15 cellular contexts compared by ENCODE assay signal in the genomic region with DNA sequence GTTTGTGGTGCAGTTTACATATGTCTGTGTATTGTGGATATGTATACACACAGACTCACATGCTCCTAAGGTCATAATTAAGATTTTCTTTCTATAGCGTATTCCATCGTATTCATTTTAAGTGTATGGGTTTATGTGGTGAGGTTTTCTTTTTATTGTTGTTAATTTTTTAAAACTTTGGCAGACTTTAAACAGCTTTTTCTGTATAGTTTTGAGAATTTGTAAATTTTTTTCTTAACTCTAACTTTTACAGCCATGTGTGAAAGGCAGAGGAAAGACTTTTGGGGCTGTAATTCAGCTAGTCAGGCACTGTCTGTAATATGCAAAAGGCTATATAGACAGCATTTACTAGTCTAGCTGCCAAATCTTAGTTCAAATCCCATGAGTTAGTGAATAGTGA. TPM values are rescaled to one million over a fixed set of nuclear protein-coding genes. Genes with fewer than 3 reads are reported as not detected.
DNase-seq lines count a peak whose midpoint lies in the region; ATAC-seq, FAIRE-seq and TF ChIP-seq lines count a peak whose summit lies in the region.
"Had no signal": no experiment of that assay in that cellular context is flagged by ENCODE, and none has a peak within 500 bp of the region (broad histone marks: within the 10 kb centered on the region; RNA-seq: fewer than 3 reads in every experiment).

No MANE protein-coding gene starts in this region.

- DNase-seq in astrocyte (ENCODE audit: low read depth) (no peak), suprapubic skin (ENCODE audit: low spot score in 2 of 2) (no peak), NCI-H2107 treated with DMSO at 0.1 percent for 48 hours (lab: John Stamatoyannopoulos, UW; ENCODE audit: unreplicated experiment) (no peak)
- DNase-seq: activated naive CD8-positive, alpha-beta T cell treated with anti-CD3 and anti-CD28 coated beads, Interleukin-2, amount 10 ng/mL, durations not matched to agents 7 days and 5 days; GDM1; left ventricle myocardium superior; NCI-H1436 treated with DMSO at 0.1 percent for 48 hours; RPMI8226; stimulated activated CD4-positive, alpha-beta T cell treated with anti-CD3 and anti-CD28 coated beads, Interleukin-12 subunit alpha, Interleukin-12 subunit beta, amount 100 ng/mL, for 4 hours; stimulated activated naive B cell treated with anti-CD40 and anti-IgM and Interleukin-4, amounts not matched to agents 10 μg/mL and 1 μg/mL and 100 μg/mL, for 72 hours had no signal

- H3K27ac ChIP-seq in KMS-11 (no peak overlapping the region), astrocyte (ENCODE audit: low read depth, low read length) (no peak overlapping the region), liver (ENCODE audit: low read depth in 1 of 2, low read length in 2 of 2) (no peak overlapping the region), suprapubic skin (no peak overlapping the region)
- H3K27ac ChIP-seq: HL-60 had no signal

- H3K4me1 ChIP-seq in KMS-11 (ENCODE audit: low read depth, poor library complexity, severe bottlenecking) (peaks cover 25% of the 10 kb centered on the region), astrocyte (ENCODE audit: insufficient read depth, low read length) (peaks cover 23% of the 10 kb centered on the region), liver (ENCODE audit: control insufficient read depth in 4 of 4, insufficient read depth in 4 of 4, low read length in 3 of 4) (peaks cover 1 to 50% (median 34%) of the 10 kb centered on the region in 4 donors), suprapubic skin (peaks cover 44% of the 10 kb centered on the region)

- H3K4me3 ChIP-seq in KMS-11 (IDR thresholded peaks at IDR 0.05; ENCODE audit: insufficient read depth, low read depth, low read length), result no peak overlapping the region
- no peak overlapping the region for H3K4me3 ChIP-seq in astrocyte (ENCODE audit: insufficient read depth, low read depth, low read length)
- H3K4me3 ChIP-seq in liver (ENCODE audit: low read depth in 1 of 3, low read length in 3 of 3), result peak overlapping the region in 2 of 3 donors; percentile 71 to 98
- peak overlapping the region; percentile 99 for H3K4me3 ChIP-seq in suprapubic skin

- H3K79me2 ChIP-seq in KMS-11 (ENCODE audit: insufficient read depth, low read depth) (peaks cover 9% of the 10 kb centered on the region; the same call in 1 of the 2 replicates), astrocyte (ENCODE audit: insufficient read depth, low read length) (peaks cover 66% of the 10 kb centered on the region)

- no peak overlapping the region for H2AFZ ChIP-seq in KMS-11 (ENCODE audit: low read depth)
- H2AFZ ChIP-seq in astrocyte (ENCODE audit: low read depth, low read length), result no peak overlapping the region

- H4K20me1 ChIP-seq in KMS-11 (ENCODE audit: insufficient read depth), result no peaks in the 10 kb centered on the region
- peaks cover 20% of the 10 kb centered on the region for H4K20me1 ChIP-seq in astrocyte (ENCODE audit: insufficient read depth, low read length)

- peak overlapping the region; percentile 94 for H3K4me3 Mint-ChIP-seq in astrocyte (ENCODE audit: unreplicated experiment)

- H3K36me3 ChIP-seq in KMS-11 (ENCODE audit: insufficient read depth) (no peaks in the 10 kb centered on the region), astrocyte (ENCODE audit: insufficient read depth, low read length) (no peaks in the 10 kb centered on the region), liver (ENCODE audit: control insufficient read depth in 4 of 4, insufficient read depth in 3 of 4, low read depth in 1 of 4, low read length in 3 of 4) (no peaks in the 10 kb centered on the region), suprapubic skin (no peaks in the 10 kb centered on the region)

- no peaks in the 10 kb centered on the region for H3K36me3 Mint-ChIP-seq in astrocyte (ENCODE audit: low read depth, unreplicated experiment)
- H3K36me3 Mint-ChIP-seq: activated naive CD8-positive, alpha-beta T cell treated with anti-CD3 and anti-CD28 coated beads, Interleukin-2, amount 10 ng/mL, durations not matched to agents 7 days and 5 days had no signal

- no peak for TF ChIP-seq POLR2A in suprapubic skin (IDR thresholded peaks at IDR 0.05)

- H3K4me2 ChIP-seq in KMS-11 (peak overlapping the region; percentile 91), astrocyte (ENCODE audit: low read length) (peak overlapping the region; percentile 96)

- H3K9me3 Mint-ChIP-seq in astrocyte (ENCODE audit: unreplicated experiment), result peaks cover 4% of the 10 kb centered on the region

- TF ChIP-seq EP300 in suprapubic skin (IDR thresholded peaks at IDR 0.05), result no peak

- H3K9ac ChIP-seq in KMS-11, result no peak overlapping the region
- H3K9ac ChIP-seq in astrocyte (ENCODE audit: low read length), result no peak overlapping the region
- peak overlapping the region; percentile 24 to 28 for H3K9ac ChIP-seq in liver (ENCODE audit: low read depth in 1 of 2, low read length in 2 of 2)

- H3K27me3 ChIP-seq in KMS-11 (ENCODE audit: insufficient read depth, low read depth) (no peaks in the 10 kb centered on the region), astrocyte (ENCODE audit: insufficient read depth, low read length) (no peaks in the 10 kb centered on the region), liver (ENCODE audit: control insufficient read depth in 4 of 4, insufficient read depth in 4 of 4, low read length in 3 of 4) (no peaks in the 10 kb centered on the region), suprapubic skin (no peaks in the 10 kb centered on the region)

- WGBS in liver, result 35% methylated on average over 2 of the region's 2 CpGs
- 47% methylated on average over 2 of the region's 2 CpGs for WGBS in suprapubic skin

- TF ChIP-seq RAD21 in liver (IDR thresholded peaks at IDR 0.05), result no peak

- peaks cover 17% of the 10 kb centered on the region for H3K4me1 Mint-ChIP-seq in astrocyte (ENCODE audit: low read depth, unreplicated experiment)

- no peak overlapping the region for H3K27ac Mint-ChIP-seq in astrocyte (ENCODE audit: unreplicated experiment)
- H3K27ac Mint-ChIP-seq: activated naive CD8-positive, alpha-beta T cell treated with anti-CD3 and anti-CD28 coated beads, Interleukin-2, amount 10 ng/mL, durations not matched to agents 7 days and 5 days; stimulated activated naive B cell treated with anti-CD40 and anti-IgM and Interleukin-4, amounts not matched to agents 10 μg/mL and 1 μg/mL and 100 μg/mL, for 72 hours had no signal

- no peak for TF ChIP-seq CTCF in KMS-11 (conservative IDR thresholded peaks at IDR 0.05; ENCODE audit: low read depth, low read length)
- TF ChIP-seq CTCF in astrocyte (IDR thresholded peaks at IDR 0.05; ENCODE audit: insufficient read depth, low read depth, low read length), result no peak
- TF ChIP-seq CTCF in liver (IDR thresholded peaks at IDR 0.05; ENCODE audit: low read depth, low read length, missing input control), result no peak
- no peak for TF ChIP-seq CTCF in suprapubic skin (IDR thresholded peaks at IDR 0.05)

- H3K9me3 ChIP-seq in astrocyte (ENCODE audit: insufficient read depth, low read depth, low read length), result no peaks in the 10 kb centered on the region
- no peaks in the 10 kb centered on the region for H3K9me3 ChIP-seq in liver (ENCODE audit: control insufficient read depth in 4 of 4, low read length in 3 of 4)
- no peaks in the 10 kb centered on the region for H3K9me3 ChIP-seq in suprapubic skin

- ATAC-seq in GM19455 (IDR thresholded peaks at IDR 0.05; ENCODE audit: unreplicated experiment) (no peak), GM19023 (IDR thresholded peaks at IDR 0.05; ENCODE audit: unreplicated experiment) (no peak)
- ATAC-seq: left ventricle myocardium superior; stimulated activated naive B cell treated with anti-CD40 and anti-IgM and Interleukin-4, amounts not matched to agents 10 μg/mL and 1 μg/mL and 100 μg/mL, for 72 hours had no signal

- H3K27me3 Mint-ChIP-seq in astrocyte (ENCODE audit: low read depth, unreplicated experiment), result no peaks in the 10 kb centered on the region

- FAIRE-seq in astrocyte (lab: Jason Lieb, UNC), result no peak

TF ChIP-seq in liver, 16 proteins besides CTCF, POLR2A, EP300 and RAD21:
- no peak for TF ChIP-seq EGR1 (IDR thresholded peaks at IDR 0.05; ENCODE audit: low read depth in 2 of 2)
- TF ChIP-seq NR2F2 (IDR thresholded peaks at IDR 0.05), result no peak
- no peak for TF ChIP-seq HNF4G (IDR thresholded peaks at IDR 0.05)
- no peak for TF ChIP-seq TAF1 (conservative IDR thresholded peaks at IDR 0.05)
TF ChIP-seq in liver: peak in this region for 0.

RNA-seq across cellular contexts. Expression of a gene that starts 2.2 kb away (rescaled TPM):
- total RNA-seq in astrocyte, result 15.1 and 16.5 TPM in 2 replicates
- 10 to 100 TPM; 10.0 to 28.8 TPM for total RNA-seq in liver
- polyA plus RNA-seq in liver, result 1 to 10 TPM; 3.0 to 4.9 TPM
- 10 to 100 TPM in 2 of 4 donors, 1 to 10 TPM in 2; 8.3 to 18.8 (median 10.7) TPM for total RNA-seq in suprapubic skin

Comparison
In these comparisons a context has a peak if more than half of its experiments do, and no peak if none do; other contexts are left out.
1. H3K4me3 ChIP-seq: peak in liver (2 of 3) and suprapubic skin (single experiment); none in KMS-11 (single experiment) and astrocyte (single experiment).
2. H3K9ac ChIP-seq: peak in liver (2 of 2); none in KMS-11 (single experiment) and astrocyte (single experiment).